In the genomic region with DNA sequence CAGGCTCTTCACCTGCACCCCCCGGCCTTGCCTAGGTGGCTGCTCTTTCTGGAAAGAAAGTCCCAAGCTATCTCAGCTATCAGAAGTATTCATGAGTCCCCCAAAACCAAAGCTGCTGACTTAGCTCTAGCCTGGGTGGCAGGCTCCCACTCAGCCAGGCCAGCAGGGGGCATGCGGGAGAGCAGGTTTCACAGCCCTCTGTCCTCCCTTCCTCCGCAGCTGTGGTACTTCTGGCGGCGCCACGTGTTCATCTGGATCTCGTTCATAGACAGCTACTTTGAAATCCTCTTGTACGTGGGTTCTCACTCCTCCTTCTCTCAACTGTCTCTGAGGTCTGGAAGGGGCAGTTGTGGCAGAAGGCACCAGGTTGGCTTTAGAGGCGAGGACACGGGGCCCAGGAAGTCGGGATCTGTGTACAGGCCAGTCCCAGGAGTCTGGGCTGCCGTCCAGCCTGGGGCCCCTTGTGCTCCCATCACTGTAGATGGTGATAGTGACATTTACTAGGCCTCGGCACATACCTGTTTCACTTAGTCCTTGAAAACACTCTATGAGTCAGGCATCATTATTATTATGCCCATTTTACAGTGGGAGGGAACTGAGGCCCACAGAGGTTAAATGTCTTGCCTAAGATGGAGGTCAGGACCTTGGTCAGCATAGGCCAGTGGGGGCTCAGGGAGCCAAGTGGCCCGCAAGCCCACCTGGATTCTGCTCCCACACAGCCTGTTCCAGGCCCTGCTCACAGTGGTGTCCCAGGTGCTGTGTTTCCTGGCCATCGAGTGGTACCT, we compare ENCODE assay signal across 1 cellular context.
TF ChIP-seq lines count a peak whose summit lies in the region.

No MANE protein-coding gene starts in this region.

TF ChIP-seq in HEK293, 187 proteins besides CTCF, POLR2A, EP300 and RAD21 (continued from another document):
- TF ChIP-seq, protein P1, sequence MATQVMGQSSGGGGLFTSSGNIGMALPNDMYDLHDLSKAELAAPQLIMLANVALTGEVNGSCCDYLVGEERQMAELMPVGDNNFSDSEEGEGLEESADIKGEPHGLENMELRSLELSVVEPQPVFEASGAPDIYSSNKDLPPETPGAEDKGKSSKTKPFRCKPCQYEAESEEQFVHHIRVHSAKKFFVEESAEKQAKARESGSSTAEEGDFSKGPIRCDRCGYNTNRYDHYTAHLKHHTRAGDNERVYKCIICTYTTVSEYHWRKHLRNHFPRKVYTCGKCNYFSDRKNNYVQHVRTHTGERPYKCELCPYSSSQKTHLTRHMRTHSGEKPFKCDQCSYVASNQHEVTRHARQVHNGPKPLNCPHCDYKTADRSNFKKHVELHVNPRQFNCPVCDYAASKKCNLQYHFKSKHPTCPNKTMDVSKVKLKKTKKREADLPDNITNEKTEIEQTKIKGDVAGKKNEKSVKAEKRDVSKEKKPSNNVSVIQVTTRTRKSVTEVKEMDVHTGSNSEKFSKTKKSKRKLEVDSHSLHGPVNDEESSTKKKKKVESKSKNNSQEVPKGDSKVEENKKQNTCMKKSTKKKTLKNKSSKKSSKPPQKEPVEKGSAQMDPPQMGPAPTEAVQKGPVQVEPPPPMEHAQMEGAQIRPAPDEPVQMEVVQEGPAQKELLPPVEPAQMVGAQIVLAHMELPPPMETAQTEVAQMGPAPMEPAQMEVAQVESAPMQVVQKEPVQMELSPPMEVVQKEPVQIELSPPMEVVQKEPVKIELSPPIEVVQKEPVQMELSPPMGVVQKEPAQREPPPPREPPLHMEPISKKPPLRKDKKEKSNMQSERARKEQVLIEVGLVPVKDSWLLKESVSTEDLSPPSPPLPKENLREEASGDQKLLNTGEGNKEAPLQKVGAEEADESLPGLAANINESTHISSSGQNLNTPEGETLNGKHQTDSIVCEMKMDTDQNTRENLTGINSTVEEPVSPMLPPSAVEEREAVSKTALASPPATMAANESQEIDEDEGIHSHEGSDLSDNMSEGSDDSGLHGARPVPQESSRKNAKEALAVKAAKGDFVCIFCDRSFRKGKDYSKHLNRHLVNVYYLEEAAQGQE (tag by site-specific recombination; IDR thresholded peaks at IDR 0.05) = peak; percentile 54; the same call in 1 of the 2 replicates
- TF ChIP-seq ZNF777 (tag by site-specific recombination; IDR thresholded peaks at IDR 0.05; ENCODE audit: borderline replicate concordance) = 0 out of 2 replicates have a peak, but pooled peaks have one; percentile 41
- TF ChIP-seq PRDM4 (tag by site-specific recombination; IDR thresholded peaks at IDR 0.05) = no peak
- TF ChIP-seq ZNF610 (tag by site-specific recombination; IDR thresholded peaks at IDR 0.05; ENCODE audit: borderline replicate concordance) = no peak
- no peak for TF ChIP-seq ZNF530 (tag by site-specific recombination; IDR thresholded peaks at IDR 0.05; ENCODE audit: low read depth)
- no peak for TF ChIP-seq SETDB1 (IDR thresholded peaks at IDR 0.05; ENCODE audit: insufficient read length, low read length)
